17 cellular contexts compared by ENCODE assay signal in the genomic region with DNA sequence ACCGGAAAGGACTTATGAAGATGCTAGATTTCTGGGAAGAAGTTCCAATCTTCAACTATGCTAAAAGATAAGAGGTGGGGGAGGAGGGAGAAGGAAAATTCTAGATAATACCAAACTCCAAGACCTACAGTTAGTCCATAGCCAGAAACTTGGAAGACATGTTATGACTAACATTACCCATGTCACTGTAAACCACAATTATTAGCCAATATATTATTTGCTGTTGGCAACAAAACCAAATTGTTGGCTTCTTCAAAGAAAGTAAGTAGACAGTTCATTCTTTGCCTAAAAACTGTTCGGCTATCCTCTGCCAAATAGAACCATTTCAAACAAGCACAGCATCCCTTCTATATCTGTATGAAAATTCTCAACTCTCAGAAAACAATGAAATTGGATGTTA. TPM values are rescaled to one million over a fixed set of nuclear protein-coding genes. Genes with fewer than 3 reads are reported as not detected.
DNase-seq lines count a peak whose midpoint lies in the region; ATAC-seq, FAIRE-seq and TF ChIP-seq lines count a peak whose summit lies in the region.
"Had no signal": no experiment of that assay in that cellular context is flagged by ENCODE, and none has a peak within 500 bp of the region (broad histone marks: within the 10 kb centered on the region; RNA-seq: fewer than 3 reads in every experiment).

No MANE protein-coding gene starts in this region.

- peak overlapping the region; percentile 21; the same call in 1 of the 2 replicates for H3K27ac ChIP-seq in 22Rv1
- H3K27ac ChIP-seq in GM12878 (ENCODE audit: control insufficient read depth, insufficient read depth) = no peak overlapping the region
- H3K27ac ChIP-seq: C4-2B had no signal

- H2AFZ ChIP-seq in GM12878 (ENCODE audit: control insufficient read depth, low read depth, low read length) = no peak overlapping the region

- ATAC-seq in GM12878 (no peak), GM18858 (IDR thresholded peaks at IDR 0.05; ENCODE audit: unreplicated experiment) (no peak), left ventricle myocardium superior (no peak), left colon (no peak)

- FAIRE-seq in H54 (lab: Jason Lieb, UNC) = peak; percentile 41
- FAIRE-seq in GM12878 (lab: Jason Lieb, UNC) = peak; percentile 23
- FAIRE-seq: G401.6, GM12892 had no signal

- in situ Hi-C loops in GM12878 (cut with MboI) = no loop called here

- SMC1A ChIA-PET in GM12878 (lab: Charles Lee; ENCODE audit: uncharacterized antibody, unreplicated experiment) = interaction anchor here (1.5 to 13.1 kb wide), 2 partner anchors 20 to 113 kb away, joined by 3 to 224 read pairs; partner anchors contain the start of gene PRLR

- TF ChIP-seq EP300 in GM12878 (IDR thresholded peaks at IDR 0.05; ENCODE audit: borderline replicate concordance in 1 of 2, control insufficient read depth in 1 of 2, low read depth in 2 of 2, low read length in 2 of 2) = no peak

- CTCF ChIA-PET in GM12878 (lab: Yijun Ruan, JAX) = no interaction called here

- no peaks in the 10 kb centered on the region for H3K9me3 ChIP-seq in GM12878 (replicated peaks; ENCODE audit: control insufficient read depth, insufficient read depth, low read length)
- H3K9me3 ChIP-seq: BE2C had no signal

- no peak for TF ChIP-seq CTCF in 22Rv1 (IDR thresholded peaks at IDR 0.05)
- no peak for TF ChIP-seq CTCF in GM12878 (IDR thresholded peaks at IDR 0.05 in 2 of 3, conservative IDR thresholded peaks at IDR 0.05 in 1 of 3; ENCODE audit: control insufficient read depth in 2 of 3, extremely low read depth in 1 of 3, insufficient read depth in 1 of 3, low read depth in 3 of 3, low read length in 3 of 3)
- TF ChIP-seq CTCF in fibroblast of the aortic adventitia (IDR thresholded peaks at IDR 0.05; ENCODE audit: insufficient read depth, low read length) = no peak

- RAD21 ChIA-PET in GM12878 (lab: Charles Lee; ENCODE audit: unreplicated experiment) = no interaction called here

- BruUV-seq in GM12878 (replicated peaks; lab: Mats Ljungman, UMichigan) = no TSS peak

- no peak overlapping the region for H3K4me3 ChIP-seq in GM12878
- H3K4me3 ChIP-seq in fibroblast of the aortic adventitia (ENCODE audit: low read depth, low read length) = no peak overlapping the region

- WGBS in GM12878 (ENCODE audit: insufficient coverage, insufficient replicate concordance, low lambda C conversion rate, missing lambda C conversion rate) = 20% methylated on average over 2 of the region's 2 CpGs

- no peak overlapping the region for H3K9ac ChIP-seq in GM12878 (ENCODE audit: control insufficient read depth, insufficient read depth, low read length)

- no peaks in the 10 kb centered on the region for H3K4me1 ChIP-seq in GM12878 (ENCODE audit: control insufficient read depth, insufficient read depth, low read length)
- H3K4me1 ChIP-seq: BE2C had no signal

- H3K4me2 ChIP-seq in GM12878 (ENCODE audit: control insufficient read depth, insufficient read depth) = no peak overlapping the region

- intact Hi-C loops in GM12878 (cut with micrococcal nuclease; ENCODE audit: unreplicated experiment) = no loop called here
- intact Hi-C loops in left ventricle myocardium superior (cut with micrococcal nuclease) = no loop called here
- intact Hi-C loops in left colon (cut with DNase I, micrococcal nuclease) = no loop called here

- DNase-seq in H54 (ENCODE audit: insufficient read length, low spot score) = no peak
- DNase-seq in GM12878 (ENCODE audit: low read depth, low spot score) = no peak
- DNase-seq in fibroblast of the aortic adventitia (ENCODE audit: low read depth) = peak; percentile 15
- no peak for DNase-seq in activated CD8-positive, alpha-beta memory T cell treated with anti-CD3 and anti-CD28 coated beads, Interleukin-2, amount 50 U/mL, for 4 hours
- DNase-seq in left ventricle myocardium superior = no peak
- DNase-seq in left colon = no peak
- DNase-seq: ACHN; BE2C; CD4-positive, alpha-beta memory T cell; DMS79; H7 had no signal

- POLR2A ChIA-PET in GM12878 (lab: Charles Lee) = no interaction called here

- H3K27me3 ChIP-seq in GM12878 (replicated peaks in 1 of 2; ENCODE audit: control insufficient read depth in 2 of 2, insufficient read depth in 2 of 2, low read length in 1 of 2) = no peaks in the 10 kb centered on the region
- H3K27me3 ChIP-seq: BE2C had no signal

- TF ChIP-seq POLR2A in H54 (IDR thresholded peaks at IDR 0.05; ENCODE audit: low read depth, low read length) = no peak
- TF ChIP-seq POLR2A in GM12878 (IDR thresholded peaks at IDR 0.05; ENCODE audit: low read depth, low read length) = no peak

- H3K36me3 ChIP-seq in GM12878 (ENCODE audit: control insufficient read depth in 2 of 2, insufficient read depth in 2 of 2, low read length in 1 of 2) = no peaks in the 10 kb centered on the region
- H3K36me3 ChIP-seq: BE2C had no signal

- no peaks in the 10 kb centered on the region for H4K20me1 ChIP-seq in GM12878 (ENCODE audit: control insufficient read depth, insufficient read depth)

- no peak for TF ChIP-seq RAD21 in GM12878 (IDR thresholded peaks at IDR 0.05; ENCODE audit: insufficient read depth, low read depth, low read length)

- H3K79me2 ChIP-seq in GM12878 (ENCODE audit: control insufficient read depth, insufficient read depth, low read length) = no peaks in the 10 kb centered on the region

TF ChIP-seq in GM12878, 131 proteins besides CTCF, POLR2A, EP300 and RAD21 (continues in another document):
- TF ChIP-seq MEF2A (IDR thresholded peaks at IDR 0.05; ENCODE audit: insufficient read depth, low read depth, low read length) (no peak), TARDBP (IDR thresholded peaks at IDR 0.05; ENCODE audit: borderline replicate concordance) (no peak), BRCA1 (IDR thresholded peaks at IDR 0.05; ENCODE audit: low read depth, low read length) (no peak), CBX5 (IDR thresholded peaks at IDR 0.05; ENCODE audit: low read depth) (no peak), SREBF2 (IDR thresholded peaks at IDR 0.05; ENCODE audit: low read length) (no peak), HDAC2 (IDR thresholded peaks at IDR 0.05) (no peak), PAX5 (IDR thresholded peaks at IDR 0.05; ENCODE audit: borderline replicate concordance, low read depth, low read length) (no peak), CBX3 (IDR thresholded peaks at IDR 0.05; ENCODE audit: borderline replicate concordance, low read depth) (no peak), MTA3 (IDR thresholded peaks at IDR 0.05; ENCODE audit: borderline replicate concordance, low read length) (no peak), ZNF217 (IDR thresholded peaks at IDR 0.05) (no peak)
- TF ChIP-seq, protein P1, sequence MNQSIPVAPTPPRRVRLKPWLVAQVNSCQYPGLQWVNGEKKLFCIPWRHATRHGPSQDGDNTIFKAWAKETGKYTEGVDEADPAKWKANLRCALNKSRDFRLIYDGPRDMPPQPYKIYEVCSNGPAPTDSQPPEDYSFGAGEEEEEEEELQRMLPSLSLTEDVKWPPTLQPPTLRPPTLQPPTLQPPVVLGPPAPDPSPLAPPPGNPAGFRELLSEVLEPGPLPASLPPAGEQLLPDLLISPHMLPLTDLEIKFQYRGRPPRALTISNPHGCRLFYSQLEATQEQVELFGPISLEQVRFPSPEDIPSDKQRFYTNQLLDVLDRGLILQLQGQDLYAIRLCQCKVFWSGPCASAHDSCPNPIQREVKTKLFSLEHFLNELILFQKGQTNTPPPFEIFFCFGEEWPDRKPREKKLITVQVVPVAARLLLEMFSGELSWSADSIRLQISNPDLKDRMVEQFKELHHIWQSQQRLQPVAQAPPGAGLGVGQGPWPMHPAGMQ (IDR thresholded peaks at IDR 0.05; ENCODE audit: borderline replicate concordance) = no peak
- TF ChIP-seq, protein P2, sequence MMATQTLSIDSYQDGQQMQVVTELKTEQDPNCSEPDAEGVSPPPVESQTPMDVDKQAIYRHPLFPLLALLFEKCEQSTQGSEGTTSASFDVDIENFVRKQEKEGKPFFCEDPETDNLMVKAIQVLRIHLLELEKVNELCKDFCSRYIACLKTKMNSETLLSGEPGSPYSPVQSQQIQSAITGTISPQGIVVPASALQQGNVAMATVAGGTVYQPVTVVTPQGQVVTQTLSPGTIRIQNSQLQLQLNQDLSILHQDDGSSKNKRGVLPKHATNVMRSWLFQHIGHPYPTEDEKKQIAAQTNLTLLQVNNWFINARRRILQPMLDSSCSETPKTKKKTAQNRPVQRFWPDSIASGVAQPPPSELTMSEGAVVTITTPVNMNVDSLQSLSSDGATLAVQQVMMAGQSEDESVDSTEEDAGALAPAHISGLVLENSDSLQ (IDR thresholded peaks at IDR 0.05) = no peak
- TF ChIP-seq, protein P3, sequence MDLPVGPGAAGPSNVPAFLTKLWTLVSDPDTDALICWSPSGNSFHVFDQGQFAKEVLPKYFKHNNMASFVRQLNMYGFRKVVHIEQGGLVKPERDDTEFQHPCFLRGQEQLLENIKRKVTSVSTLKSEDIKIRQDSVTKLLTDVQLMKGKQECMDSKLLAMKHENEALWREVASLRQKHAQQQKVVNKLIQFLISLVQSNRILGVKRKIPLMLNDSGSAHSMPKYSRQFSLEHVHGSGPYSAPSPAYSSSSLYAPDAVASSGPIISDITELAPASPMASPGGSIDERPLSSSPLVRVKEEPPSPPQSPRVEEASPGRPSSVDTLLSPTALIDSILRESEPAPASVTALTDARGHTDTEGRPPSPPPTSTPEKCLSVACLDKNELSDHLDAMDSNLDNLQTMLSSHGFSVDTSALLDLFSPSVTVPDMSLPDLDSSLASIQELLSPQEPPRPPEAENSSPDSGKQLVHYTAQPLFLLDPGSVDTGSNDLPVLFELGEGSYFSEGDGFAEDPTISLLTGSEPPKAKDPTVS (IDR thresholded peaks at IDR 0.05; ENCODE audit: low read depth, low read length) = no peak

RNA-seq across cellular contexts. Expression of gene PRLR, which starts 25.1 kb away (rescaled TPM):
- total RNA-seq in GM12878 (2013; cell fraction: nucleolus; rRNA removed) = 26.0 and 26.3 TPM in 2 replicates
- 0.11 and 0.16 TPM in 2 replicates for total RNA-seq in GM12878 (2014; rRNA removed)
- 0.27 and 0.28 TPM in 2 replicates for total RNA-seq in GM12878 (2014; rRNA removed; fragmentation: Illumina TruSeq; extraction: Trizol)
- total RNA-seq in GM12878 (2021) = 0.64 and 0.88 TPM in 2 replicates
- polyA plus RNA-seq in GM12878 (2011; ENCODE audit: low read depth) = 0.09 TPM
- polyA plus RNA-seq in GM12878 (2011; rRNA removed) = 8.1 and 11.1 TPM in 2 replicates
- 8.1 and 8.4 TPM in 2 replicates for polyA plus RNA-seq in GM12878 (2011; cell fraction: cytosol; rRNA removed)
- polyA plus RNA-seq in GM12878 (2011; cell fraction: nucleus; rRNA removed) = 14.4 and 14.9 TPM in 2 replicates
- 0.13 and 0.14 TPM in 2 replicates for polyA plus RNA-seq in GM12878 (2012)
- 0.22 TPM in 2 replicates for polyA plus RNA-seq in GM12878 (2014; fragmentation: Illumina TruSeq; extraction: Trizol)
- under 1 TPM; 0.04 to 0.85 TPM for polyA plus RNA-seq in GM12878 (2014; fragmentation: Nextera tagmentation; extraction: Ambion mirVana)
- 0.08 and 0.10 TPM in 2 replicates for polyA plus RNA-seq in GM12878 (2014; rRNA removed)
- under 1 TPM; 0.03 to 0.19 TPM for polyA plus RNA-seq in GM12878 (2016; fragmentation: Nextera tagmentation; extraction: Ambion mirVana)
- 34.9 and 35.0 TPM in 2 replicates for polyA minus RNA-seq in GM12878 (2011; rRNA and poly(A)+ RNA removed)
- 11.4 and 14.6 TPM in 2 replicates for polyA minus RNA-seq in GM12878 (2011; cell fraction: cytosol; rRNA and poly(A)+ RNA removed)
- polyA minus RNA-seq in GM12878 (2011; cell fraction: nucleus; rRNA and poly(A)+ RNA removed) = 10.6 and 19.5 TPM in 2 replicates
- total RNA-seq in fibroblast of the aortic adventitia (ENCODE audit: low replicate concordance) = 0.63 and 1.6 TPM in 2 replicates
- 0.40 TPM for total RNA-seq in left ventricle myocardium superior
- 10 to 100 TPM; 28.6 to 41.9 TPM for total RNA-seq in left colon
- total RNA-seq: CD4-positive, alpha-beta memory T cell had no signal
- polyA plus RNA-seq: CD4-positive, alpha-beta memory T cell; IgD-negative memory B cell had no signal
